In the genomic region with DNA sequence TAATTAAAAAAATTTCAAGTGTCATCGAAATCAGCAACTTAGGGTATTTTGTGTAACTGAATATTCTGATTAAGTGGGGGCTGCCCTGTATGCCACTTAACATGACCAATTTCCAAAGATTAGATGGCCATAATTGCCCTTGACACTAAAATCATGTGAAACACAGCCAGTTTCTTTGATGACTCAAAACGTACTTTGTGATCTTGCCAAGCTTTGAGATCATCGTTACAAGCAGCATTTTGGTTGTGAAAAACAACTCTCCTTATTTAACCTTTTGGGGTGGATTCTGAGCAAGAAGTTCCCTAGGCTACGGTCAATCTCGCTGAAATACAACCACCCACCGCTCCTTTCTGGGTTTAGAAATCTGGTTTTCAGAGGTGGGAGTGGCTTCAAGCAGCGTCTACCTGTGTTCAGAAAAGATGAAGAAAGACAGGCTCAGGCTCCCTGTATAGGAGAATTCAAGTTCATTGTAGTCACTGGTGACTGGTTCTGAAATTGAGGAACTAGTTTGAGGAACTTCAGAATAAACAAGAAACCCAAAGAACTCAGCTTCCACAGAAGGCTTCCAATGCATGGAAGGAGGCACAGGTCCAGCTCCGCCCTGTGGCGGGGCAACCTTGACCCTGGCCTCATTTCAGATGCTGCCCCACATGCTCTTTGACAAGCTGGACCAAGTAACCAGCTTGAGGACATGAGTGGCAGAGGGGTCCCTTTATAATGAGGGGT, we compare ENCODE assay signal across 1 cellular context.
TF ChIP-seq lines count a peak whose summit lies in the region.

No MANE protein-coding gene starts in this region.

TF ChIP-seq in SK-N-SH, 30 proteins besides CTCF, POLR2A, EP300 and RAD21 (continued from another document):
- no peak for TF ChIP-seq MEF2A (IDR thresholded peaks at IDR 0.05; ENCODE audit: borderline replicate concordance, low read depth)
- TF ChIP-seq, protein P1, sequence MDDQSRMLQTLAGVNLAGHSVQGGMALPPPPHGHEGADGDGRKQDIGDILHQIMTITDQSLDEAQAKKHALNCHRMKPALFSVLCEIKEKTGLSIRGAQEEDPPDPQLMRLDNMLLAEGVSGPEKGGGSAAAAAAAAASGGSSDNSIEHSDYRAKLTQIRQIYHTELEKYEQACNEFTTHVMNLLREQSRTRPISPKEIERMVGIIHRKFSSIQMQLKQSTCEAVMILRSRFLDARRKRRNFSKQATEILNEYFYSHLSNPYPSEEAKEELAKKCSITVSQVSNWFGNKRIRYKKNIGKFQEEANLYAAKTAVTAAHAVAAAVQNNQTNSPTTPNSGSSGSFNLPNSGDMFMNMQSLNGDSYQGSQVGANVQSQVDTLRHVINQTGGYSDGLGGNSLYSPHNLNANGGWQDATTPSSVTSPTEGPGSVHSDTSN (IDR thresholded peaks at IDR 0.05): peak; percentile 94
